ENCODE assay signal across 28 cellular contexts in genomic region chr2:47844162-47844561, GRCh38.
DNase-seq lines count a peak whose midpoint lies in the region; ATAC-seq and TF ChIP-seq lines count a peak whose summit lies in the region.
"Had no signal": no experiment of that assay in that cellular context is flagged by ENCODE, and none has a peak within 500 bp of the region (broad histone marks: within the 10 kb centered on the region; RNA-seq: fewer than 3 reads in every experiment).

No MANE protein-coding gene starts in this region.

- no peaks in the 10 kb centered on the region for H3K36me3 ChIP-seq in CD8-positive, alpha-beta memory T cell (ENCODE audit: insufficient read depth, low read length)
- peaks cover 6% of the 10 kb centered on the region for H3K36me3 ChIP-seq in left ventricle myocardium inferior
- H3K36me3 ChIP-seq: suprapubic skin had no signal

- no peaks in the 10 kb centered on the region for H3K27me3 Mint-ChIP-seq in activated naive CD4-positive, alpha-beta T cell treated with anti-CD3 and anti-CD28 coated beads, Interleukin-2, amount 50 U/mL, for 24 hours
- no peaks in the 10 kb centered on the region for H3K27me3 Mint-ChIP-seq in CD8-positive, alpha-beta memory T cell
- H3K27me3 Mint-ChIP-seq in nephron progenitor cell (ENCODE audit: low read depth, poor library complexity) = peaks cover 4% of the 10 kb centered on the region
- H3K27me3 Mint-ChIP-seq: activated T-cell treated with anti-CD3 and anti-CD28 coated beads, Interleukin-2, amount 50 U/mL, for 24 hours had no signal

- H3K4me1 ChIP-seq in CD8-positive, alpha-beta memory T cell (ENCODE audit: insufficient read depth, low read length) = no peaks in the 10 kb centered on the region
- H3K4me1 ChIP-seq in left ventricle myocardium inferior = peaks cover 62% of the 10 kb centered on the region
- H3K4me1 ChIP-seq: BLaER1, SJCRH30 had no signal

- intact Hi-C loops in left ventricle myocardium inferior (cut with micrococcal nuclease) = no loop called here

- peak overlapping the region; percentile 0 for H3K4me3 Mint-ChIP-seq in activated naive CD4-positive, alpha-beta T cell treated with anti-CD3 and anti-CD28 coated beads, Interleukin-2, amount 50 U/mL, for 24 hours
- no peak overlapping the region for H3K4me3 Mint-ChIP-seq in CD8-positive, alpha-beta memory T cell
- no peak overlapping the region for H3K4me3 Mint-ChIP-seq in nephron progenitor cell
- H3K4me3 Mint-ChIP-seq: activated T-cell treated with anti-CD3 and anti-CD28 coated beads, Interleukin-2, amount 50 U/mL, for 24 hours had no signal

- peaks cover 4% of the 10 kb centered on the region for H3K36me3 Mint-ChIP-seq in activated naive CD4-positive, alpha-beta T cell treated with anti-CD3 and anti-CD28 coated beads, Interleukin-2, amount 50 U/mL, for 24 hours
- H3K36me3 Mint-ChIP-seq in CD8-positive, alpha-beta memory T cell = peaks cover 0 to 18% (median 1%) of the 10 kb centered on the region in 3 donors
- H3K36me3 Mint-ChIP-seq in nephron progenitor cell (ENCODE audit: low read depth) = peaks cover 55% of the 10 kb centered on the region

- no peak for DNase-seq in activated naive CD4-positive, alpha-beta T cell treated with anti-CD3 and anti-CD28 coated beads, Interleukin-2, amount 50 U/mL, for 16 hours
- DNase-seq in CD8-positive, alpha-beta memory T cell = no peak
- DNase-seq in left ventricle myocardium inferior (no peak), nephron progenitor cell (no peak), NCI-H1694 (lab: John Stamatoyannopoulos, UW) (no peak)
- DNase-seq in stimulated activated CD8-positive, alpha-beta memory T cell treated with anti-CD3 and anti-CD28 coated beads, Interleukin-4, amount 100 ng/mL, for 48 hours = no peak
- DNase-seq: ACHN; activated CD4-positive, alpha-beta T cell treated with anti-CD3 and anti-CD28 coated beads for 1 hour; activated naive CD4-positive, alpha-beta T cell; activated T-cell treated with anti-CD3 and anti-CD28 coated beads, Interleukin-2, amount 50 U/mL, for 24 hours; anterior cingulate cortex; cortex of kidney; esophagus squamous epithelium; foreskin melanocyte; mesenchymal stem cell; NCI-H1417; NCI-H2081; NCI-H226; SJCRH30; stimulated activated CD4-positive, alpha-beta T cell treated with anti-CD3 and anti-CD28 coated beads, Interleukin-2, amount 100 ng/mL, for 24 hours; T-helper 1 cell; upper lobe of right lung had no signal

- no peaks in the 10 kb centered on the region for H3K9me3 ChIP-seq in CD8-positive, alpha-beta memory T cell (ENCODE audit: low read length)
- H3K9me3 ChIP-seq in left ventricle myocardium inferior (replicated peaks) = no peaks in the 10 kb centered on the region
- H3K9me3 ChIP-seq: BLaER1, esophagus squamous epithelium, SJCRH30, suprapubic skin, upper lobe of right lung had no signal

- H3K9me3 Mint-ChIP-seq in activated naive CD4-positive, alpha-beta T cell treated with anti-CD3 and anti-CD28 coated beads, Interleukin-2, amount 50 U/mL, for 24 hours = no peaks in the 10 kb centered on the region
- no peaks in the 10 kb centered on the region for H3K9me3 Mint-ChIP-seq in CD8-positive, alpha-beta memory T cell
- no peaks in the 10 kb centered on the region for H3K9me3 Mint-ChIP-seq in nephron progenitor cell
- H3K9me3 Mint-ChIP-seq: activated T-cell treated with anti-CD3 and anti-CD28 coated beads, Interleukin-2, amount 50 U/mL, for 24 hours had no signal

- CTCF ChIA-PET in CD8-positive, alpha-beta memory T cell (lab: Charles Lee) = no interaction called here

- H3K27ac ChIP-seq in CD8-positive, alpha-beta memory T cell (ENCODE audit: low read depth, low read length) = no peak overlapping the region
- H3K27ac ChIP-seq in left ventricle myocardium inferior (replicated peaks) = peak overlapping the region; percentile 31
- H3K27ac ChIP-seq: BLaER1, esophagus squamous epithelium, KMS-11, SJCRH30, suprapubic skin, upper lobe of right lung had no signal

- H3K27ac Mint-ChIP-seq in activated naive CD4-positive, alpha-beta T cell treated with anti-CD3 and anti-CD28 coated beads, Interleukin-2, amount 50 U/mL, for 24 hours = peak overlapping the region; percentile 68
- peak overlapping the region in 7 of 8 donors; percentile 25 to 75 (median 46) for H3K27ac Mint-ChIP-seq in CD8-positive, alpha-beta memory T cell
- peak overlapping the region; percentile 20 for H3K27ac Mint-ChIP-seq in nephron progenitor cell

- H3K27me3 ChIP-seq in CD8-positive, alpha-beta memory T cell (ENCODE audit: insufficient read depth, low read length, poor library complexity, severe bottlenecking) = no peaks in the 10 kb centered on the region
- H3K27me3 ChIP-seq in left ventricle myocardium inferior (ENCODE audit: low read depth) = no peaks in the 10 kb centered on the region
- H3K27me3 ChIP-seq: BLaER1, esophagus squamous epithelium, SJCRH30, suprapubic skin, upper lobe of right lung had no signal

- ATAC-seq in HG02884 (IDR thresholded peaks at IDR 0.05; ENCODE audit: unreplicated experiment) = no peak
- ATAC-seq: HCT116, upper lobe of right lung had no signal

- H3K4me1 Mint-ChIP-seq in activated naive CD4-positive, alpha-beta T cell treated with anti-CD3 and anti-CD28 coated beads, Interleukin-2, amount 50 U/mL, for 24 hours = peaks cover 51% of the 10 kb centered on the region
- peaks cover 35 to 63% (median 59%) of the 10 kb centered on the region in 3 donors for H3K4me1 Mint-ChIP-seq in CD8-positive, alpha-beta memory T cell
- no peaks in the 10 kb centered on the region for H3K4me1 Mint-ChIP-seq in nephron progenitor cell

- no peak overlapping the region for H3K4me3 ChIP-seq in CD8-positive, alpha-beta memory T cell (ENCODE audit: low read length)
- no peak overlapping the region for H3K4me3 ChIP-seq in left ventricle myocardium inferior
- H3K4me3 ChIP-seq: BLaER1, esophagus squamous epithelium, SJCRH30, suprapubic skin, upper lobe of right lung had no signal

- no peak for TF ChIP-seq CTCF in left ventricle myocardium inferior (IDR thresholded peaks at IDR 0.05; ENCODE audit: borderline replicate concordance)
- TF ChIP-seq CTCF in nephron progenitor cell (IDR thresholded peaks at IDR 0.05) = no peak

- POLR2A ChIA-PET in CD8-positive, alpha-beta memory T cell (lab: Charles Lee) = no interaction called here
